8 cellular contexts compared by ENCODE assay signal in genomic region chr10:43437141-43437860, GRCh38. TPM values are rescaled to one million over a fixed set of nuclear protein-coding genes. Genes with fewer than 3 reads are reported as not detected.
DNase-seq lines count a peak whose midpoint lies in the region; ATAC-seq lines count a peak whose summit lies in the region.

No MANE protein-coding gene starts in this region.

- peak overlapping the region; percentile 91 for H3K27ac Mint-ChIP-seq in activated CD4-positive, alpha-beta T cell treated with anti-CD3 and anti-CD28 coated beads, Interleukin-2, amount 10 ng/mL, durations not matched to agents 7 days and 5 days
- H3K27ac Mint-ChIP-seq in stimulated activated naive CD8-positive, alpha-beta T cell treated with anti-CD3 and anti-CD28 coated beads, Interleukin-15, amount 100 ng/mL, for 72 hours: peak overlapping the region; percentile 96 to 98

- H3K27me3 Mint-ChIP-seq in activated CD4-positive, alpha-beta T cell treated with anti-CD3 and anti-CD28 coated beads, Interleukin-2, amount 10 ng/mL, durations not matched to agents 7 days and 5 days: no peaks in the 10 kb centered on the region
- H3K27me3 Mint-ChIP-seq in stimulated activated naive CD8-positive, alpha-beta T cell treated with anti-CD3 and anti-CD28 coated beads, Interleukin-15, amount 100 ng/mL, for 72 hours: no peaks in the 10 kb centered on the region

- peak overlapping the region; percentile 84 for H3K4me3 Mint-ChIP-seq in activated CD4-positive, alpha-beta T cell treated with anti-CD3 and anti-CD28 coated beads, Interleukin-2, amount 10 ng/mL, durations not matched to agents 7 days and 5 days
- peak overlapping the region; percentile 90 to 100 for H3K4me3 Mint-ChIP-seq in stimulated activated naive CD8-positive, alpha-beta T cell treated with anti-CD3 and anti-CD28 coated beads, Interleukin-15, amount 100 ng/mL, for 72 hours

- peak overlapping the region; percentile 90 for H3K9ac ChIP-seq in iPS-18a (ENCODE audit: low read length)

- CTCF ChIA-PET in activated CD4-positive, alpha-beta T cell treated with anti-CD3 and anti-CD28 coated beads, Interleukin-2, amount 10 ng/mL, durations not matched to agents 7 days and 5 days (lab: Charles Lee): interaction anchor here (0.9 to 2.2 kb wide), 4 partner anchors 12 to 42 kb away, joined by 3 to 9 read pairs (median 6); no protein-coding TSS in a partner anchor

- no peak for ATAC-seq in stimulated activated naive CD8-positive, alpha-beta T cell treated with anti-CD3 and anti-CD28 coated beads, Interleukin-15, amount 100 ng/mL, for 72 hours
- ATAC-seq in GM21528 (IDR thresholded peaks at IDR 0.05; ENCODE audit: low FRiP score, unreplicated experiment) (no peak), GM21515 (IDR thresholded peaks at IDR 0.05; ENCODE audit: unreplicated experiment) (no peak), GM21381 (IDR thresholded peaks at IDR 0.05; ENCODE audit: unreplicated experiment) (no peak)

- H3K27ac ChIP-seq in adipose tissue (ENCODE audit: low read depth, low read length) (peak overlapping the region; percentile 90), iPS-18a (ENCODE audit: low read length) (peak overlapping the region; percentile 90)

- H3K4me1 ChIP-seq in iPS-18a (ENCODE audit: control insufficient read depth, low read depth, low read length): peaks cover 3% of the 10 kb centered on the region

- peaks cover 11% of the 10 kb centered on the region for H3K36me3 Mint-ChIP-seq in activated CD4-positive, alpha-beta T cell treated with anti-CD3 and anti-CD28 coated beads, Interleukin-2, amount 10 ng/mL, durations not matched to agents 7 days and 5 days (ENCODE audit: low read depth)

- WGBS in adipose tissue, 3 donors: 3 to 6% (median 6%) methylated on average over 25 to 30 of the region's 30 CpGs

- peak overlapping the region; percentile 69 for H3K4me3 ChIP-seq in iPS-18a (ENCODE audit: low read length)

- POLR2A ChIA-PET in activated CD4-positive, alpha-beta T cell treated with anti-CD3 and anti-CD28 coated beads, Interleukin-2, amount 10 ng/mL, durations not matched to agents 7 days and 5 days (lab: Charles Lee): no interaction called here

- H3K9me3 ChIP-seq in iPS-18a (ENCODE audit: control insufficient read depth, low read depth, low read length): no peaks in the 10 kb centered on the region

- H3K9me3 Mint-ChIP-seq in activated CD4-positive, alpha-beta T cell treated with anti-CD3 and anti-CD28 coated beads, Interleukin-2, amount 10 ng/mL, durations not matched to agents 7 days and 5 days: no peaks in the 10 kb centered on the region
- no peaks in the 10 kb centered on the region for H3K9me3 Mint-ChIP-seq in stimulated activated naive CD8-positive, alpha-beta T cell treated with anti-CD3 and anti-CD28 coated beads, Interleukin-15, amount 100 ng/mL, for 72 hours

- peaks cover 27% of the 10 kb centered on the region for H3K4me1 Mint-ChIP-seq in activated CD4-positive, alpha-beta T cell treated with anti-CD3 and anti-CD28 coated beads, Interleukin-2, amount 10 ng/mL, durations not matched to agents 7 days and 5 days
- peaks cover 21% of the 10 kb centered on the region for H3K4me1 Mint-ChIP-seq in stimulated activated naive CD8-positive, alpha-beta T cell treated with anti-CD3 and anti-CD28 coated beads, Interleukin-15, amount 100 ng/mL, for 72 hours

- no peak for DNase-seq in activated CD4-positive, alpha-beta T cell treated with anti-CD3 and anti-CD28 coated beads, Interleukin-2, amount 10 ng/mL, durations not matched to agents 7 days and 5 days
- no peak for DNase-seq in activated CD4-positive, alpha-beta T cell treated with anti-CD3 and anti-CD28 coated beads, Interleukin-2, amount 50 U/mL, for 4 hours
- DNase-seq in stimulated activated naive CD8-positive, alpha-beta T cell treated with anti-CD3 and anti-CD28 coated beads, Interleukin-15, amount 100 ng/mL, for 72 hours: no peak

- H3K36me3 ChIP-seq in iPS-18a (ENCODE audit: control insufficient read depth, low read depth, low read length): no peaks in the 10 kb centered on the region

- peaks cover 6% of the 10 kb centered on the region for H3K27me3 ChIP-seq in iPS-18a (ENCODE audit: control insufficient read depth, insufficient read depth, low read length)

RNA-seq across cellular contexts. Expression of gene ZNF487, which starts 0.4 kb away (rescaled TPM):
- total RNA-seq in activated CD4-positive, alpha-beta T cell treated with anti-CD3 and anti-CD28 coated beads, Interleukin-2, amount 10 ng/mL, durations not matched to agents 7 days and 5 days: 1 to 10 TPM; 3.8 to 5.6 TPM
- 1 to 10 TPM; 4.2 to 4.8 (median 4.4) TPM for polyA plus RNA-seq in adipose tissue

RNA-seq across cellular contexts. Expression of gene HNRNPF, which starts 28.3 kb away (rescaled TPM):
- total RNA-seq in activated CD4-positive, alpha-beta T cell treated with anti-CD3 and anti-CD28 coated beads, Interleukin-2, amount 10 ng/mL, durations not matched to agents 7 days and 5 days: 100 to 1,000 TPM; 464 to 481 TPM
- polyA plus RNA-seq in adipose tissue: 100 to 1,000 TPM in 2 of 3 donors, 10 to 100 TPM in 1; 90.0 to 174 (median 103) TPM
